Comparison of ENCODE assay signal across 27 cellular contexts in genomic region chr18:27656905-27657304, GRCh38.
"Had no signal": no experiment of that assay in that cellular context is flagged by ENCODE, and none has a peak within 500 bp of the region (broad histone marks: within the 10 kb centered on the region; RNA-seq: fewer than 3 reads in every experiment).

No MANE protein-coding gene starts in this region.

- H3K4me1 ChIP-seq: colonic mucosa, gastrocnemius medialis, parathyroid adenoma, uterus had no signal

- H3K4me3 ChIP-seq: body of pancreas, colonic mucosa, dorsolateral prefrontal cortex, gastrocnemius medialis, hepatocyte, uterus had no signal

- H3K4me2 ChIP-seq: hepatocyte had no signal

- H3K27me3 ChIP-seq: colonic mucosa, gastrocnemius medialis, hepatocyte, uterus had no signal

- H3K4me3 Mint-ChIP-seq: activated B cell treated with CpG ODN at 0.5 μM for 24 hours; activated CD8-positive, alpha-beta memory T cell treated with anti-CD3 and anti-CD28 coated beads, Interleukin-2, amount 10 ng/mL, durations not matched to agents 7 days and 5 days; activated CD8-positive, alpha-beta T cell treated with anti-CD3 and anti-CD28 coated beads, Interleukin-2, amount 10 ng/mL, durations not matched to agents 7 days and 5 days; activated naive CD4-positive, alpha-beta T cell treated with anti-CD3 and anti-CD28 coated beads, Interleukin-2, amount 50 U/mL, for 24 hours; activated naive CD8-positive, alpha-beta T cell treated with anti-CD3 and anti-CD28 coated beads, Interleukin-2, amount 50 U/mL, for 24 hours; naive thymus-derived CD4-positive, alpha-beta T cell; stimulated activated naive CD8-positive, alpha-beta T cell treated with anti-CD3 and anti-CD28 coated beads, Interleukin-15, amount 100 ng/mL, for 72 hours; T-cell; type B pancreatic cell had no signal

- H3K27me3 Mint-ChIP-seq: activated B cell treated with CpG ODN at 0.5 μM for 24 hours; activated CD8-positive, alpha-beta memory T cell treated with anti-CD3 and anti-CD28 coated beads, Interleukin-2, amount 10 ng/mL, durations not matched to agents 7 days and 5 days; activated naive CD4-positive, alpha-beta T cell treated with anti-CD3 and anti-CD28 coated beads, Interleukin-2, amount 50 U/mL, for 24 hours; activated naive CD8-positive, alpha-beta T cell treated with anti-CD3 and anti-CD28 coated beads, Interleukin-2, amount 50 U/mL, for 24 hours; naive thymus-derived CD4-positive, alpha-beta T cell; stimulated activated naive CD8-positive, alpha-beta T cell treated with anti-CD3 and anti-CD28 coated beads, Interleukin-15, amount 100 ng/mL, for 72 hours; T-cell had no signal

- H3K36me3 ChIP-seq: colonic mucosa, gastrocnemius medialis, uterus had no signal

- H3K79me2 ChIP-seq: hepatocyte, parathyroid adenoma had no signal

- H3K27ac ChIP-seq: colonic mucosa, dorsolateral prefrontal cortex, gastrocnemius medialis, hepatocyte, parathyroid adenoma, uterus had no signal

- ATAC-seq: activated CD8-positive, alpha-beta memory T cell treated with anti-CD3 and anti-CD28 coated beads, Interleukin-2, amount 10 ng/mL, durations not matched to agents 7 days and 5 days; activated CD8-positive, alpha-beta T cell treated with anti-CD3 and anti-CD28 coated beads, Interleukin-2, amount 10 ng/mL, durations not matched to agents 7 days and 5 days; activated naive CD8-positive, alpha-beta T cell treated with anti-CD3 and anti-CD28 coated beads, Interleukin-2, amount 50 U/mL, for 24 hours; gastrocnemius medialis; left ventricle myocardium superior; naive thymus-derived CD4-positive, alpha-beta T cell; right cardiac atrium; stimulated activated naive CD8-positive, alpha-beta T cell treated with anti-CD3 and anti-CD28 coated beads, Interleukin-15, amount 100 ng/mL, for 72 hours; T-cell had no signal

- DNase-seq: activated B cell treated with CpG ODN at 0.5 μM for 24 hours; activated CD4-positive, alpha-beta T cell treated with anti-CD3 and anti-CD28 coated beads, Interleukin-2, amount 50 U/mL, for 1 hour; activated CD8-positive, alpha-beta memory T cell treated with anti-CD3 and anti-CD28 coated beads, Interleukin-2, amount 10 ng/mL, durations not matched to agents 7 days and 5 days; activated CD8-positive, alpha-beta T cell treated with anti-CD3 and anti-CD28 coated beads, Interleukin-2, amount 10 ng/mL, durations not matched to agents 7 days and 5 days; activated naive CD8-positive, alpha-beta T cell treated with anti-CD3 and anti-CD28 coated beads, Interleukin-2, amount 50 U/mL, for 24 hours; activated T-cell treated with anti-CD3 and anti-CD28 coated beads, Interleukin-2, amount 50 U/mL, for 48 hours; amygdala; colonic mucosa; dorsolateral prefrontal cortex; effector memory CD4-positive, alpha-beta T cell; gastrocnemius medialis; islet precursor cell; left ventricle myocardium superior; naive thymus-derived CD4-positive, alpha-beta T cell; right cardiac atrium; stimulated activated CD4-positive, alpha-beta T cell treated with anti-CD3 and anti-CD28 coated beads, Interleukin-12 subunit alpha, Interleukin-12 subunit beta, amount 100 ng/mL, for 4 hours; stimulated activated CD4-positive, alpha-beta T cell treated with anti-CD3 and anti-CD28 coated beads, Interleukin-4, amount 100 ng/mL, for 1 hour; stimulated activated naive CD8-positive, alpha-beta T cell treated with anti-CD3 and anti-CD28 coated beads, Interleukin-15, amount 100 ng/mL, for 72 hours; substantia nigra; T-cell; uterus had no signal

- H3K9me3 Mint-ChIP-seq: activated naive CD4-positive, alpha-beta T cell treated with anti-CD3 and anti-CD28 coated beads, Interleukin-2, amount 50 U/mL, for 24 hours; type B pancreatic cell had no signal

- H3K27ac Mint-ChIP-seq: activated B cell treated with CpG ODN at 0.5 μM for 24 hours; activated CD8-positive, alpha-beta memory T cell treated with anti-CD3 and anti-CD28 coated beads, Interleukin-2, amount 10 ng/mL, durations not matched to agents 7 days and 5 days; activated CD8-positive, alpha-beta T cell treated with anti-CD3 and anti-CD28 coated beads, Interleukin-2, amount 10 ng/mL, durations not matched to agents 7 days and 5 days; activated naive CD4-positive, alpha-beta T cell treated with anti-CD3 and anti-CD28 coated beads, Interleukin-2, amount 50 U/mL, for 24 hours; activated naive CD8-positive, alpha-beta T cell treated with anti-CD3 and anti-CD28 coated beads, Interleukin-2, amount 50 U/mL, for 24 hours; activated T-helper 2 cell treated with anti-CD3 and anti-CD28 coated beads, Interferon-gamma antibody, Interleukin-2, Interleukin-4, amounts not matched to agents 10 μg/mL and 5 μg/mL and 100 μg/mL, durations not matched to agents 14 hours and 24 hours and 36 hours; naive thymus-derived CD4-positive, alpha-beta T cell; stimulated activated naive CD8-positive, alpha-beta T cell treated with anti-CD3 and anti-CD28 coated beads, Interleukin-15, amount 100 ng/mL, for 72 hours; T-cell; type B pancreatic cell had no signal

- H2AFZ ChIP-seq: hepatocyte, parathyroid adenoma had no signal

- H3K9ac ChIP-seq: parathyroid adenoma had no signal

- H3K9me3 ChIP-seq: body of pancreas, colonic mucosa, gastrocnemius medialis, uterus had no signal

- H3K36me3 Mint-ChIP-seq: activated CD8-positive, alpha-beta memory T cell treated with anti-CD3 and anti-CD28 coated beads, Interleukin-2, amount 10 ng/mL, durations not matched to agents 7 days and 5 days; activated naive CD4-positive, alpha-beta T cell treated with anti-CD3 and anti-CD28 coated beads, Interleukin-2, amount 50 U/mL, for 24 hours; T-cell; type B pancreatic cell had no signal

- H3K4me1 Mint-ChIP-seq: activated B cell treated with CpG ODN at 0.5 μM for 24 hours; activated CD8-positive, alpha-beta memory T cell treated with anti-CD3 and anti-CD28 coated beads, Interleukin-2, amount 10 ng/mL, durations not matched to agents 7 days and 5 days; activated naive CD4-positive, alpha-beta T cell treated with anti-CD3 and anti-CD28 coated beads, Interleukin-2, amount 50 U/mL, for 24 hours; activated naive CD8-positive, alpha-beta T cell treated with anti-CD3 and anti-CD28 coated beads, Interleukin-2, amount 50 U/mL, for 24 hours; naive thymus-derived CD4-positive, alpha-beta T cell; stimulated activated naive CD8-positive, alpha-beta T cell treated with anti-CD3 and anti-CD28 coated beads, Interleukin-15, amount 100 ng/mL, for 72 hours; T-cell had no signal
